Comparison of ENCODE assay signal across 1 cellular context in genomic region chr4:78606035-78606434, GRCh38.
TF ChIP-seq lines count a peak whose summit lies in the region.

No MANE protein-coding gene starts in this region.

TF ChIP-seq in HepG2, 621 proteins besides CTCF, POLR2A, EP300 and RAD21:
- TF ChIP-seq CENPBD1 (CRISPR knock-in tag; IDR thresholded peaks at IDR 0.05; ENCODE audit: borderline replicate concordance, low read depth) (no peak), DDIT3 (CRISPR knock-in tag; IDR thresholded peaks at IDR 0.05) (no peak), THAP11 (CRISPR knock-in tag; IDR thresholded peaks at IDR 0.05) (no peak), ZBTB10 (CRISPR knock-in tag; IDR thresholded peaks at IDR 0.05; ENCODE audit: borderline replicate concordance) (no peak), NAIF1 (CRISPR knock-in tag; IDR thresholded peaks at IDR 0.05; ENCODE audit: borderline replicate concordance) (no peak), FOXP4 (CRISPR knock-in tag; IDR thresholded peaks at IDR 0.05) (no peak), ZNF552 (CRISPR knock-in tag; IDR thresholded peaks at IDR 0.05; ENCODE audit: borderline replicate concordance) (no peak), TCF7L2 (IDR thresholded peaks at IDR 0.05; ENCODE audit: low read depth, low read length) (no peak), MBD4 (IDR thresholded peaks at IDR 0.05; ENCODE audit: borderline replicate concordance, low read length) (no peak), SETDB1 (CRISPR knock-in tag; IDR thresholded peaks at IDR 0.05; ENCODE audit: borderline replicate concordance) (no peak), FOXC1 (CRISPR knock-in tag; IDR thresholded peaks at IDR 0.05; ENCODE audit: borderline replicate concordance) (no peak), ZNF432 (CRISPR knock-in tag; IDR thresholded peaks at IDR 0.05; ENCODE audit: borderline replicate concordance) (no peak), ZNF567 (CRISPR knock-in tag; IDR thresholded peaks at IDR 0.05; ENCODE audit: borderline replicate concordance) (no peak), THRA (CRISPR knock-in tag; IDR thresholded peaks at IDR 0.05; ENCODE audit: borderline replicate concordance) (no peak), ZHX1 (CRISPR knock-in tag; IDR thresholded peaks at IDR 0.05; ENCODE audit: low read depth) (no peak), MEF2D (CRISPR knock-in tag; IDR thresholded peaks at IDR 0.05) (no peak), PHF8 (CRISPR knock-in tag; IDR thresholded peaks at IDR 0.05) (no peak), MLX (CRISPR knock-in tag; IDR thresholded peaks at IDR 0.05) (no peak), GABPA (IDR thresholded peaks at IDR 0.05; ENCODE audit: low read depth, low read length) (no peak), GABPA (CRISPR knock-in tag; IDR thresholded peaks at IDR 0.05; ENCODE audit: low read depth) (no peak)
